In genomic region chr7:105759670-105760548, GRCh38 we compare ENCODE assay signal across 8 cellular contexts.
A peak's percentile ranks its signal among the peaks of the same experiment; 100 is the strongest.
DNase-seq lines count a peak whose midpoint lies in the region; ATAC-seq, FAIRE-seq and TF ChIP-seq lines count a peak whose summit lies in the region.

No MANE protein-coding gene starts in this region.

- DNase-seq in DMS79 (lab: John Stamatoyannopoulos, UW) (peak; percentile 32), Kasumi-1 (lab: John Stamatoyannopoulos, UW) (peak; percentile 30 to 54), SK-N-MC (ENCODE audit: low read depth, low spot score) (peak; percentile 60), epithelial cell of esophagus (ENCODE audit: low read depth) (peak; percentile 73), GM12891 (ENCODE audit: insufficient read length, low spot score) (no peak), 8988T (no peak)
- DNase-seq in naive thymus-derived CD8-positive, alpha-beta T cell: peak in 1 of 10 donors; percentile 21

- POLR2A ChIA-PET in naive thymus-derived CD8-positive, alpha-beta T cell (lab: Charles Lee): interaction anchor here (0.9 to 1.6 kb wide), 5 partner anchors 70 to 284 kb away, joined by 3 to 4 read pairs (median 4); no protein-coding TSS in a partner anchor

- peak; percentile 62 for TF ChIP-seq CTCF in epithelial cell of esophagus (IDR thresholded peaks at IDR 0.05; ENCODE audit: insufficient read depth, low read depth, low read length, missing control alignments)

- H3K36me3 Mint-ChIP-seq in naive thymus-derived CD8-positive, alpha-beta T cell: peaks cover 0 to 3% (median 3%) of the 10 kb centered on the region in 3 donors

- H3K9ac ChIP-seq in SK-N-MC (ENCODE audit: insufficient read length): no peak overlapping the region

- peak; percentile 9 to 37 for ATAC-seq in naive thymus-derived CD8-positive, alpha-beta T cell
- ATAC-seq in GM19328 (IDR thresholded peaks at IDR 0.05; ENCODE audit: unreplicated experiment): no peak

- peaks cover 28 to 40% (median 35%) of the 10 kb centered on the region in 4 donors for H3K4me1 Mint-ChIP-seq in naive thymus-derived CD8-positive, alpha-beta T cell

- H3K27ac Mint-ChIP-seq in naive thymus-derived CD8-positive, alpha-beta T cell: peak overlapping the region in 8 of 10 donors; percentile 11 to 77 (median 36)

- no peak for FAIRE-seq in GM12891 (lab: Jason Lieb, UNC)

- H3K9me3 ChIP-seq in SK-N-MC (ENCODE audit: low read depth, low read length): no peaks in the 10 kb centered on the region

- no peaks in the 10 kb centered on the region for H3K9me3 Mint-ChIP-seq in naive thymus-derived CD8-positive, alpha-beta T cell

- peaks cover 0 to 4% (median 0%) of the 10 kb centered on the region in 5 donors for H3K27me3 Mint-ChIP-seq in naive thymus-derived CD8-positive, alpha-beta T cell

- TF ChIP-seq POLR2A in GM12891 (IDR thresholded peaks at IDR 0.05; ENCODE audit: low read depth, low read length): no peak

- H3K27ac ChIP-seq in SK-N-MC: peak overlapping the region; percentile 48; the same call in 1 of the 2 replicates

- H3K4me3 ChIP-seq in SK-N-MC (no peak overlapping the region), epithelial cell of esophagus (ENCODE audit: low read length) (no peak overlapping the region)

- no peaks in the 10 kb centered on the region for H3K36me3 ChIP-seq in SK-N-MC (ENCODE audit: insufficient read depth, low read length)

- peak overlapping the region in 7 of 10 donors; percentile 3 to 79 (median 38) for H3K4me3 Mint-ChIP-seq in naive thymus-derived CD8-positive, alpha-beta T cell

TF ChIP-seq in GM12891, 5 proteins besides CTCF, POLR2A, EP300 and RAD21:
- TF ChIP-seq POU2F2 (IDR thresholded peaks at IDR 0.05; ENCODE audit: low read depth, low read length) (no peak), POLR2AphosphoS5 (IDR thresholded peaks at IDR 0.05; ENCODE audit: low read depth, low read length) (no peak), TAF1 (IDR thresholded peaks at IDR 0.05; ENCODE audit: low read depth, low read length) (no peak), PAX5 (IDR thresholded peaks at IDR 0.05; ENCODE audit: insufficient read depth, low read length, severe bottlenecking) (no peak), SPI1 (IDR thresholded peaks at IDR 0.05; ENCODE audit: low read depth, low read length) (no peak)
TF ChIP-seq in GM12891: peak in this region for 0.

Comparison
In these comparisons a context has a peak if more than half of its experiments do, and no peak if none do; other contexts are left out.
1. DNase-seq: peak in DMS79 (single experiment), Kasumi-1 (2 of 2), SK-N-MC (single experiment) and epithelial cell of esophagus (single experiment); none in GM12891 (single experiment) and 8988T (single experiment).